26 cellular contexts compared by ENCODE assay signal in genomic region chr5:73746608-73747007, GRCh38.
"Had no signal": no experiment of that assay in that cellular context is flagged by ENCODE, and none has a peak within 500 bp of the region (broad histone marks: within the 10 kb centered on the region; RNA-seq: fewer than 3 reads in every experiment).

No MANE protein-coding gene starts in this region.

- H3K27me3 ChIP-seq: neural progenitor cell, right atrium auricular region, transverse colon, upper lobe of left lung, vagina had no signal

- ATAC-seq: left ventricle myocardium superior; lower lobe of right lung; natural killer cell; psoas muscle; sciatic nerve; stimulated activated effector memory CD8-positive, alpha-beta T cell treated with anti-CD3 and anti-CD28 coated beads, Interleukin-12 subunit alpha, Interleukin-12 subunit beta, amount 100 ng/mL, for 72 hours; stimulated activated naive CD8-positive, alpha-beta T cell treated with anti-CD3 and anti-CD28 coated beads, Interleukin-15, amount 100 ng/mL, for 72 hours had no signal

- H3K4me2 ChIP-seq: neural progenitor cell had no signal

- H2AFZ ChIP-seq: neural progenitor cell, parathyroid adenoma had no signal

- H3K79me2 ChIP-seq: parathyroid adenoma had no signal

- DNase-seq: hippocampal formation; immature natural killer cell; left ventricle myocardium superior; lower lobe of right lung; mammary epithelial cell; mesenchymal stem cell; naive B cell; natural killer cell; nephron progenitor cell; occipital lobe; psoas muscle; spleen; stimulated activated CD4-positive, alpha-beta T cell treated with anti-CD3 and anti-CD28 coated beads, Interleukin-4, amount 100 ng/mL, for 24 hours; stimulated activated naive CD4-positive, alpha-beta T cell treated with Interleukin-2 at 50 U/mL for 16 hours; stimulated activated naive CD8-positive, alpha-beta T cell treated with anti-CD3 and anti-CD28 coated beads, Interleukin-15, amount 100 ng/mL, for 72 hours; substantia nigra; transverse colon; upper lobe of left lung had no signal

- H3K36me3 ChIP-seq: lower lobe of right lung, neural progenitor cell, neutrophil, right atrium auricular region, spleen, transverse colon, upper lobe of left lung, vagina had no signal

- H3K27ac ChIP-seq: lower lobe of right lung, neural progenitor cell, neutrophil, parathyroid adenoma, psoas muscle, right atrium auricular region, transverse colon, vagina had no signal

- H3K4me1 ChIP-seq: parathyroid adenoma had no signal

- H3K9me3 ChIP-seq: lower lobe of right lung, neutrophil, psoas muscle, transverse colon, upper lobe of left lung, vagina had no signal

- H3K4me3 ChIP-seq: lower lobe of right lung, neural progenitor cell, psoas muscle, right atrium auricular region, skin epidermis, spleen, transverse colon, upper lobe of left lung, vagina had no signal

- H3K9ac ChIP-seq: neural progenitor cell, parathyroid adenoma had no signal
